8 cellular contexts compared by ENCODE assay signal in the genomic region with DNA sequence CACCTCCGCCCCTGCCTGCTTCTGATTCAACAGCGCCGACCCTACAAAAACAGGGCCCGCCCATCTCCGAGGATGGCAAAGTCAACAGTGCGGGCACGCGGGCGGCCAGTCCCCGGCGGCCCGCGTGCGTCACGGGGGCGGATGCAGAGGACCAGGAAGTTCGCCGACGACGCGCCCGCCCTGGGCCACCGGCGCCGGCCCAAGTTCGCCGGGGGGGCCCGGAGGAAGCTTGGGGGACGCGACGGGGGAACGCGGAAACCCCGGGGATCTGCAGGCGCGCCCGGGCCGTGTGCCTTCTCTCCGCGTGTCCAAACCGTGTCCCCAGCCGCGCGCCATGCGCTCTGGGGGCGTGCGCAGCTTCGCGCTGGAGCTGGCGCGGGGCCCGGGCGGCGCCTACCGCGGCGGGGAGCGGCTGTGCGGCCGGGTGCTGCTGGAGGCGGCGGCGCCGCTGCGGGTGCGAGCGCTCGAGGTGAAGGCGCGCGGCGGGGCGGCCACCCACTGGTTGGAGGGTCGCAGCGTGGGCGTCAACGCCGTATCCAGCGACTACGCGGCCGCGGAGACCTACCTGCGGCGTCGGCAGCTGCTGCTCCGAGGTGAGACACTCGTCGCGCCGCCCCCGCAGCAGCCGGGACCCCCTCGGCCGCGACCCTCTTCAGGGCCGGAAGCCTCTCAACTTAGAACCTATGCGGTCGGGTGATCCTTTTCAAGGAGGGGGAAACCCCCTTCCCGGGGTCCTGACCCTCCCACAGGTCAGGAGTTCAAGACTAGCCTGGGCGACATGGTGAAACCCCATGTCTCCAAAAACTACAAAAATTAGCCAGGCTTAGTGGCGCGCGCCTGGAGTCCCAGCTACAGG. TPM values are rescaled to one million over a fixed set of nuclear protein-coding genes. Genes with fewer than 3 reads are reported as not detected.
DNase-seq lines count a peak whose midpoint lies in the region; ATAC-seq and TF ChIP-seq lines count a peak whose summit lies in the region.

No MANE protein-coding gene starts in this region.

- no peaks in the 10 kb centered on the region for H3K27me3 Mint-ChIP-seq in activated naive CD8-positive, alpha-beta T cell

- intact Hi-C loops in Right ventricle myocardium inferior (cut with DNase I) = no loop called here
- intact Hi-C loops in transverse colon (cut with DNase I; ENCODE audit: low total_unique reads) = no loop called here

- peak overlapping the region; percentile 92 for H3K27ac Mint-ChIP-seq in activated naive CD8-positive, alpha-beta T cell

- peaks cover 3% of the 10 kb centered on the region for H3K4me1 ChIP-seq in parathyroid adenoma
- peaks cover 4 to 28% (median 19%) of the 10 kb centered on the region in 4 donors for H3K4me1 ChIP-seq in transverse colon

- H3K9ac ChIP-seq in parathyroid adenoma = peak overlapping the region; percentile 57

- no peaks in the 10 kb centered on the region for H3K9me3 Mint-ChIP-seq in activated naive CD8-positive, alpha-beta T cell (ENCODE audit: low read depth)

- H2AFZ ChIP-seq in parathyroid adenoma = peak overlapping the region; percentile 87

- WGBS in transverse colon (ENCODE audit: low coverage in 1 of 2), 2 donors = 0 to 7% methylated on average over 6 to 27 of the region's 104 CpGs

- TF ChIP-seq POLR2A in transverse colon (IDR thresholded peaks at IDR 0.05) = peak; percentile 84

- H3K79me2 ChIP-seq in parathyroid adenoma = peaks cover 5% of the 10 kb centered on the region

- peak overlapping the region; percentile 87 for H3K4me2 ChIP-seq in parathyroid adenoma (ENCODE audit: low read length)

- H3K27me3 ChIP-seq in parathyroid adenoma (ENCODE audit: control insufficient read depth, insufficient read depth, low read length) (no peaks in the 10 kb centered on the region), transverse colon (no peaks in the 10 kb centered on the region)

- H3K4me3 ChIP-seq in parathyroid adenoma (ENCODE audit: low read depth, low read length) (peak overlapping the region; percentile 76), transverse colon (peak overlapping the region; percentile 69 to 86 (median 78))

- in situ Hi-C loops in transverse colon (cut with MboI; ENCODE audit: low pct_ligation_motif_present in 1 of 4, low pct_unique_long_range_greater_than_20kb in 1 of 4, low sequenced_read_pairs in 3 of 4) = loop anchor here in 2 of 4 donors (5.0 to 10.0 kb wide), 2 partner anchors 54 to 56 kb away; no protein-coding TSS in a partner anchor

- no peak for TF ChIP-seq CTCF in parathyroid adenoma (IDR thresholded peaks at IDR 0.05)
- TF ChIP-seq CTCF in transverse colon (IDR thresholded peaks at IDR 0.05) = no peak

- H3K9me3 ChIP-seq in KOPT-K1 (ENCODE audit: insufficient read depth, low read length, poor library complexity, severe bottlenecking) (no peaks in the 10 kb centered on the region), parathyroid adenoma (ENCODE audit: control insufficient read depth, low read length) (no peaks in the 10 kb centered on the region), transverse colon (no peaks in the 10 kb centered on the region)

- no peak for TF ChIP-seq EP300 in transverse colon (IDR thresholded peaks at IDR 0.05; ENCODE audit: low read depth)

- H3K4me1 Mint-ChIP-seq in activated naive CD8-positive, alpha-beta T cell (ENCODE audit: low read depth) = peaks cover 20% of the 10 kb centered on the region

- DNase-seq in COLO829 (ENCODE audit: low spot score) = peak; percentile 58
- DNase-seq in SKM-1 (lab: John Stamatoyannopoulos, UW; ENCODE audit: unreplicated experiment) = peak; percentile 37
- DNase-seq in Right ventricle myocardium inferior (ENCODE audit: missing footprints) = peak; percentile 97
- peak; percentile 95 for DNase-seq in transverse colon

- no peaks in the 10 kb centered on the region for H3K36me3 Mint-ChIP-seq in activated naive CD8-positive, alpha-beta T cell

- H3K4me3 Mint-ChIP-seq in activated naive CD8-positive, alpha-beta T cell = peak overlapping the region; percentile 92

- H3K27ac ChIP-seq in KOPT-K1 (ENCODE audit: low read depth, low read length, poor library complexity, severe bottlenecking) (peak overlapping the region; percentile 62), parathyroid adenoma (peak overlapping the region; percentile 70), transverse colon (peak overlapping the region; percentile 89 to 92 (median 90))

- ATAC-seq in GM21367 (IDR thresholded peaks at IDR 0.05; ENCODE audit: unreplicated experiment) (peak; percentile 47), Right ventricle myocardium inferior (peak; percentile 88)

- H3K36me3 ChIP-seq in KOPT-K1 (ENCODE audit: insufficient read depth, low read length) = no peaks in the 10 kb centered on the region
- H3K36me3 ChIP-seq in parathyroid adenoma (ENCODE audit: control insufficient read depth, insufficient read depth, low read length) = no peaks in the 10 kb centered on the region
- no peaks in the 10 kb centered on the region for H3K36me3 ChIP-seq in transverse colon

RNA-seq across cellular contexts. Expression of gene ARRDC2, which starts 6.8 kb away (rescaled TPM):
- total RNA-seq in Right ventricle myocardium inferior (17.4 TPM), transverse colon (10 to 100 TPM; 28.9 to 69.6 (median 42.7) TPM)

RNA-seq across cellular contexts. Expression of gene KCNN1, which starts 34.3 kb away (rescaled TPM):
- total RNA-seq in Right ventricle myocardium inferior (not detected), transverse colon (1 to 10 TPM in 1 of 4 donors, not detected in 3; 1.6 TPM)

Comparison
In these comparisons a context has a peak if more than half of its experiments do, and no peak if none do; other contexts are left out.
1. Peak in every context shown above with its lines: DNase-seq, ATAC-seq, H3K4me3 ChIP-seq and H3K27ac ChIP-seq.
2. DNase-seq: peak in every context shown above with its lines; median percentile 97 in Right ventricle myocardium inferior; 95 in transverse colon; 58 in COLO829; 37 in SKM-1.